ENCODE assay signal across 8 cellular contexts in the genomic region with DNA sequence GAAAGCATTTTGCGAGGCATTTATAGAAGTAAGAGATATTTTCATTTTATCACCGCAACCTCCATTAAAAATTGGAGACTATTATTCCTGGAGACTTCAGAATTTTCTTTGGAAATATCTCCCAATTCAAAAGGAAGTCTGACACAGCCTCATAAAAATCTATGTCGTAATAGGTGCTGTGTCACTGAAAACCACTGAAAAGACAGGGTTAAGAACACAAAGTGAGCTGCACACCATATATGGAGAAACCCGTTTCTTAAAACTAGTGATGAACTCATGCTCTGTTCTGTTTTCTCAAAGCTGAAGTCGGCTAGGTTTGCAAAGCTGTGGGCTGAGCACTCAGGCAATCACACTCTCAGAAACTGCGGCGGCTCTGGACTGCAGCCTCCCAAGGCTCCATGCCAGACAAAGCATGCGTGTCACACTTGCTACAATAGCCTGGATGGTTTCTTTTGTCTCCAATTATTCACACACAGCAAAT. TPM values are rescaled to one million over a fixed set of nuclear protein-coding genes. Genes with fewer than 3 reads are reported as not detected.
DNase-seq lines count a peak whose midpoint lies in the region; ATAC-seq and TF ChIP-seq lines count a peak whose summit lies in the region.

TSS of gene GLIPR1 (plus strand) at position 287 of the 481 bp plus-strand sequence. CDS start at position 413, 126 bp downstream.

- TF ChIP-seq POLR2A in GM10847 (IDR thresholded peaks at IDR 0.05; ENCODE audit: extremely low read depth, insufficient read length), result peak; percentile 63

- peaks cover 3% of the 10 kb centered on the region for H3K36me3 Mint-ChIP-seq in activated CD4-positive, alpha-beta memory T cell treated with anti-CD3 and anti-CD28 coated beads for 36 hours

- DNase-seq in NCI-H2227 treated with DMSO at 0.1 percent for 48 hours (lab: John Stamatoyannopoulos, UW) (peak; percentile 21), midbrain (lab: John Stamatoyannopoulos, UW) (peak; percentile 45), DMS114 treated with DMSO at 0.1 percent for 48 hours (lab: John Stamatoyannopoulos, UW; ENCODE audit: unreplicated experiment) (no peak)
- DNase-seq in activated CD4-positive, alpha-beta memory T cell treated with anti-CD3 and anti-CD28 coated beads for 36 hours, result peak; percentile 86
- peak; percentile 34 to 57 for DNase-seq in stimulated activated CD8-positive, alpha-beta memory T cell treated with anti-CD3 and anti-CD28 coated beads, Interleukin-2, amount 100 ng/mL, for 1 hour (ENCODE audit: low read depth in 2 of 2)

- CTCF ChIA-PET in activated CD4-positive, alpha-beta memory T cell treated with anti-CD3 and anti-CD28 coated beads for 36 hours (lab: Charles Lee), result interaction anchor here (0.6 to 3.1 kb wide), 6 partner anchors 9 to 454 kb away, joined by 3 to 22 read pairs (median 3); partner anchors contain the start of genes GLIPR1L1 and GLIPR1L2

- POLR2A ChIA-PET in activated CD4-positive, alpha-beta memory T cell treated with anti-CD3 and anti-CD28 coated beads for 36 hours (lab: Charles Lee), result interaction anchor here (0.6 to 3.2 kb wide), 7 partner anchors 9 to 678 kb away, joined by 3 to 10 read pairs (median 4); partner anchors contain the start of genes KRR1, NAP1L1 and PHLDA1

- H3K27me3 Mint-ChIP-seq in activated CD4-positive, alpha-beta memory T cell treated with anti-CD3 and anti-CD28 coated beads for 36 hours, result peaks cover 1% of the 10 kb centered on the region

- H3K4me1 Mint-ChIP-seq in activated CD4-positive, alpha-beta memory T cell treated with anti-CD3 and anti-CD28 coated beads for 36 hours (ENCODE audit: low read depth), result peaks cover 85% of the 10 kb centered on the region

- intact Hi-C loops in activated CD4-positive, alpha-beta memory T cell treated with anti-CD3 and anti-CD28 coated beads for 36 hours (cut with micrococcal nuclease), result loop anchor here (1.0 to 10.0 kb wide), 15 partner anchors 9 to 1078 kb away; partner anchors contain the start of genes ATXN7L3B, GLIPR1L2, KRR1 and NAP1L1

- H3K9ac ChIP-seq in duodenal mucosa (ENCODE audit: low read depth in 1 of 2, low read length in 2 of 2), result peak within 1 kb of the TSS; percentile 39 to 60

- peak within 1 kb of the TSS; percentile 55 for H3K27ac ChIP-seq in duodenal mucosa (ENCODE audit: low read depth, low read length)

- no peaks in the 10 kb centered on the region for H3K9me3 Mint-ChIP-seq in activated CD4-positive, alpha-beta memory T cell treated with anti-CD3 and anti-CD28 coated beads for 36 hours

- H3K36me3 ChIP-seq in duodenal mucosa (ENCODE audit: control insufficient read depth in 1 of 2, insufficient read depth in 2 of 2, low read length in 2 of 2), result no peaks in the 10 kb centered on the region

- peak within 1 kb of the TSS; percentile 67 to 68 for H3K4me3 ChIP-seq in duodenal mucosa (ENCODE audit: low read depth in 1 of 2, low read length in 2 of 2)

- H3K9me3 ChIP-seq in duodenal mucosa (ENCODE audit: control insufficient read depth in 1 of 2, low read length in 2 of 2), result no peaks in the 10 kb centered on the region

- H3K27me3 ChIP-seq in duodenal mucosa (ENCODE audit: control insufficient read depth in 1 of 2, insufficient read depth in 2 of 2, low read length in 2 of 2), result no peaks in the 10 kb centered on the region

- peak within 1 kb of the TSS; percentile 88 for H3K27ac Mint-ChIP-seq in activated CD4-positive, alpha-beta memory T cell treated with anti-CD3 and anti-CD28 coated beads for 36 hours

- peaks cover 0 to 6% of the 10 kb centered on the region in 2 donors for H3K4me1 ChIP-seq in duodenal mucosa (ENCODE audit: control insufficient read depth in 1 of 2, insufficient read depth in 2 of 2, low read length in 2 of 2)

- H3K4me3 Mint-ChIP-seq in activated CD4-positive, alpha-beta memory T cell treated with anti-CD3 and anti-CD28 coated beads for 36 hours, result peak within 1 kb of the TSS; percentile 89

- ATAC-seq in HG02623 (IDR thresholded peaks at IDR 0.05; ENCODE audit: unreplicated experiment), result peak; percentile 87

RNA-seq across cellular contexts. Expression of gene GLIPR1, which starts in this region (rescaled TPM):
- 1 to 10 TPM; 5.8 to 6.8 TPM for total RNA-seq in activated CD4-positive, alpha-beta memory T cell treated with anti-CD3 and anti-CD28 coated beads for 36 hours
